In the genomic region with DNA sequence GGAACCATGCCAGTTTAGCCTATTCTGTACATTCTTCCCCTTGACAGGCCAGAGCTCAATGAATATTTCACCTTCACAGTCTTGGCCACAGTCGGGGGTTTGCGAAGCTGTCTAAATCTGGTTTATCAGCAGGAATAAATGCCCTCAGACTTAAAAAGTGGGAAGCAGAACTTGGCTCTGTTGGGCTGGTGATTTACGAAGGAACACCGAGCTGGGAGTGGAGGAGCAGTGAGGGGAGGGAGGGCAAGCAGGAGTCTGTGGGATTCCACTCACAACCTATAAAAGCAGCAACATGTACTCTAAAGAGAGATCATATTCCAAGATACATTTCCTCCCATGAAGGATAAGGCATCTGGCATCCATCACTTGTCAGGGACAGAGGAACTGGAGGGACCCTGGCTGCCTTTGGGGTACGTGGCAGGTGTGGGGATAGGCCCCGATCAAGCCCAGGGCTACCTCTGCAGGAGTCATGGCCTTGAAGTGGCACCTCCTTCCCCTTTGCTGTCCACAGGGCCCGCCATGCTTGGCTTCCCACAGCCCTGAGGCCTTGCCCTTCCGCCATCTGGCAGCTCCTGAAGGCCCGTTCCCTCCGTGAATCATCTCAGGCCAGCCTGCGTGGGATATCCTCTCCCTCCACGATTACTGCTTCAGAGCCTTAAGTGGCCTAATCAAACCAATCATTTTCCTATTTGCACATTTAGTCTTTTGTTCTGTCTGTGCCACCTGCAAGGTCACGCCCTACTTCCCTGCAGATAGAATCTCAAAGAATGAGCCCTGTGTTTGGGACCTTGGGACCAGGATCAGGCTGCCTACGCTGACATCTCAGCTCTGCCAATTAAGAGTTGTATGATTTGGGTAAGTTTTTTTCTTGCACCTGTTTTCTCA, we compare ENCODE assay signal across 19 cellular contexts.
DNase-seq lines count a peak whose midpoint lies in the region; ATAC-seq and TF ChIP-seq lines count a peak whose summit lies in the region.
"Had no signal": no experiment of that assay in that cellular context is flagged by ENCODE, and none has a peak within 500 bp of the region (broad histone marks: within the 10 kb centered on the region; RNA-seq: fewer than 3 reads in every experiment).

No MANE protein-coding gene starts in this region.

- H3F3A ChIP-seq in MM.1S (ENCODE audit: insufficient read depth, low read length) = no peaks in the 10 kb centered on the region

- TF ChIP-seq CTCF in breast epithelium (IDR thresholded peaks at IDR 0.05) = no peak
- TF ChIP-seq CTCF in mammary epithelial cell (conservative IDR thresholded peaks at IDR 0.05 in 1 of 2, IDR thresholded peaks at IDR 0.05 in 1 of 2; ENCODE audit: extremely low read depth in 1 of 2, insufficient read depth in 1 of 2, low read depth in 1 of 2, low read length in 2 of 2) = no peak
- TF ChIP-seq CTCF in vagina (IDR thresholded peaks at IDR 0.05) = no peak
- no peak for TF ChIP-seq CTCF in MM.1S (IDR thresholded peaks at IDR 0.05; ENCODE audit: low read length)
- no peak for TF ChIP-seq CTCF in lower lobe of right lung (IDR thresholded peaks at IDR 0.05)

- H4K20me1 ChIP-seq in mammary epithelial cell (ENCODE audit: insufficient read depth, low read length) (no peaks in the 10 kb centered on the region), MM.1S (ENCODE audit: insufficient read depth, low read length) (no peaks in the 10 kb centered on the region)

- TF ChIP-seq POLR2A in breast epithelium (IDR thresholded peaks at IDR 0.05) (no peak), vagina (IDR thresholded peaks at IDR 0.05) (no peak)

- dilution Hi-C loops in mammary epithelial cell (cut with HindIII; ENCODE audit: low sequenced_read_pairs) = loop anchor here (5.0 kb wide), 1 partner anchor 34 kb away; no protein-coding TSS in a partner anchor

- no peak for ATAC-seq in lower lobe of right lung
- ATAC-seq: effector memory CD8-positive, alpha-beta T cell; HepG2; right lobe of liver; T-helper 17 cell had no signal

- no peak for DNase-seq in breast epithelium (ENCODE audit: low spot score in 2 of 2)
- no peak for DNase-seq in mammary epithelial cell
- peak; percentile 39 for DNase-seq in SW480 (ENCODE audit: low spot score)
- no peak for DNase-seq in vagina (ENCODE audit: extremely low spot score in 2 of 2)
- DNase-seq in AG08396 (ENCODE audit: low spot score) = no peak
- DNase-seq in MM.1S = no peak
- DNase-seq in lower lobe of right lung = no peak
- DNase-seq: activated CD4-positive, alpha-beta T cell treated with anti-CD3 and anti-CD28 coated beads, Interleukin-2, amount 10 ng/mL, durations not matched to agents 7 days and 5 days; brain microvascular endothelial cell; effector memory CD8-positive, alpha-beta T cell; GF-D8; kidney; ovary; right lobe of liver; T-helper 17 cell had no signal

- H3K9me3 ChIP-seq in breast epithelium (no peaks in the 10 kb centered on the region), mammary epithelial cell (replicated peaks; ENCODE audit: insufficient read depth, low read length) (no peaks in the 10 kb centered on the region), muscle layer of duodenum (ENCODE audit: control insufficient read depth in 1 of 2, low read length in 2 of 2) (no peaks in the 10 kb centered on the region), vagina (no peaks in the 10 kb centered on the region), MM.1S (replicated peaks; ENCODE audit: insufficient read depth, low read length) (no peaks in the 10 kb centered on the region), lower lobe of right lung (no peaks in the 10 kb centered on the region)
- H3K9me3 ChIP-seq: ovary, right lobe of liver had no signal

- H3K4me2 ChIP-seq in mammary epithelial cell (ENCODE audit: insufficient read depth, low read depth, low read length) (no peak overlapping the region), MM.1S (ENCODE audit: low read depth, low read length) (no peak overlapping the region)

- BruUV-seq in mammary epithelial cell (replicated peaks; lab: Mats Ljungman, UMichigan) = no TSS peak

- no peak overlapping the region for H2AFZ ChIP-seq in mammary epithelial cell (ENCODE audit: low read depth, low read length)
- H2AFZ ChIP-seq in MM.1S (ENCODE audit: low read length) = no peak overlapping the region

- no peak overlapping the region for H3K4me3 ChIP-seq in breast epithelium
- H3K4me3 ChIP-seq in mammary epithelial cell (replicated peaks in 1 of 3; ENCODE audit: insufficient read depth in 1 of 3, low read depth in 2 of 3, low read length in 3 of 3) = no peak overlapping the region
- H3K4me3 ChIP-seq in muscle layer of duodenum (ENCODE audit: low read depth in 1 of 2, low read length in 2 of 2) = no peak overlapping the region
- no peak overlapping the region for H3K4me3 ChIP-seq in vagina
- no peak overlapping the region for H3K4me3 ChIP-seq in MM.1S (ENCODE audit: low read length)
- no peak overlapping the region for H3K4me3 ChIP-seq in lower lobe of right lung
- H3K4me3 ChIP-seq: ovary, right lobe of liver had no signal

- no peaks in the 10 kb centered on the region for H3K36me3 ChIP-seq in breast epithelium
- no peaks in the 10 kb centered on the region for H3K36me3 ChIP-seq in mammary epithelial cell (ENCODE audit: insufficient read depth, low read length)
- H3K36me3 ChIP-seq in muscle layer of duodenum (ENCODE audit: control insufficient read depth in 1 of 2, insufficient read depth in 2 of 2, low read length in 2 of 2) = no peaks in the 10 kb centered on the region
- no peaks in the 10 kb centered on the region for H3K36me3 ChIP-seq in vagina
- no peaks in the 10 kb centered on the region for H3K36me3 ChIP-seq in MM.1S (replicated peaks; ENCODE audit: insufficient read depth, low read length)
- no peaks in the 10 kb centered on the region for H3K36me3 ChIP-seq in lower lobe of right lung
- H3K36me3 ChIP-seq: brain microvascular endothelial cell, ovary, right lobe of liver had no signal

- H3K4me1 ChIP-seq in breast epithelium (no peaks in the 10 kb centered on the region), mammary epithelial cell (ENCODE audit: insufficient read depth, low read length) (no peaks in the 10 kb centered on the region), muscle layer of duodenum (ENCODE audit: control insufficient read depth in 1 of 2, insufficient read depth in 2 of 2, low read length in 2 of 2) (peaks cover 5 to 8% of the 10 kb centered on the region in 2 donors), vagina (peaks cover 52% of the 10 kb centered on the region), MM.1S (ENCODE audit: low read length) (0 out of 2 replicates have a peak, but pooled peaks cover 2% of the 10 kb centered on the region), lower lobe of right lung (no peaks in the 10 kb centered on the region)
- H3K4me1 ChIP-seq: right lobe of liver had no signal

- H3K9me2 ChIP-seq in MM.1S (replicated peaks; ENCODE audit: insufficient read depth, low read length) = no peaks in the 10 kb centered on the region

- H3K27me3 ChIP-seq in breast epithelium (no peaks in the 10 kb centered on the region), mammary epithelial cell (ENCODE audit: insufficient read depth, low read length) (no peaks in the 10 kb centered on the region), muscle layer of duodenum (ENCODE audit: low read depth, low read length) (no peaks in the 10 kb centered on the region), vagina (no peaks in the 10 kb centered on the region), MM.1S (replicated peaks; ENCODE audit: insufficient read depth, low read length) (no peaks in the 10 kb centered on the region), lower lobe of right lung (ENCODE audit: low read depth) (no peaks in the 10 kb centered on the region)
- H3K27me3 ChIP-seq: brain microvascular endothelial cell, ovary, right lobe of liver had no signal

- CTCF ChIA-PET in mammary epithelial cell (lab: Charles Lee; ENCODE audit: low non-redundant PET) = no interaction called here

- H3K27ac ChIP-seq in breast epithelium = peak overlapping the region; percentile 48 to 62
- H3K27ac ChIP-seq in mammary epithelial cell (ENCODE audit: insufficient read depth, low read depth, low read length) = no peak overlapping the region
- peak overlapping the region; percentile 10 for H3K27ac ChIP-seq in muscle layer of duodenum (ENCODE audit: low read length)
- H3K27ac ChIP-seq in vagina = peak overlapping the region; percentile 70
- H3K27ac ChIP-seq in MM.1S (ENCODE audit: low read length) = no peak overlapping the region
- no peak overlapping the region for H3K27ac ChIP-seq in lower lobe of right lung
- H3K27ac ChIP-seq: brain microvascular endothelial cell, C4-2B, HL-60, ovary, right lobe of liver had no signal

- H3K79me2 ChIP-seq in mammary epithelial cell (ENCODE audit: insufficient read depth, low read length) = no peaks in the 10 kb centered on the region
- H3K79me2 ChIP-seq in MM.1S (ENCODE audit: low read length) = no peaks in the 10 kb centered on the region

- no peak overlapping the region for H3K9ac ChIP-seq in mammary epithelial cell (ENCODE audit: insufficient read depth, low read length)
- H3K9ac ChIP-seq in MM.1S (ENCODE audit: low read length) = no peak overlapping the region

- in situ Hi-C loops in mammary epithelial cell (cut with MboI; ENCODE audit: low sequenced_read_pairs in 2 of 2) = no loop called here

- intact Hi-C loops in breast epithelium (cut with DNase I; ENCODE audit: low total_unique reads) = no loop called here
- intact Hi-C loops in mammary epithelial cell (cut with micrococcal nuclease) = no loop called here
- intact Hi-C loops in vagina (cut with DNase I) = no loop called here
- intact Hi-C loops in lower lobe of right lung (cut with DNase I) = no loop called here

- 72% methylated on average over 12 of the region's 14 CpGs for WGBS in mammary epithelial cell (ENCODE audit: low coverage, missing lambda C conversion rate)

Comparison
In these comparisons a context has a peak if more than half of its experiments do, and no peak if none do; other contexts are left out.
1. H3K27ac ChIP-seq: peak in breast epithelium (2 of 2), muscle layer of duodenum (single experiment) and vagina (single experiment); none in mammary epithelial cell (single experiment), MM.1S (single experiment) and lower lobe of right lung (single experiment).